Comparison of ENCODE assay signal across 8 cellular contexts in the genomic region with DNA sequence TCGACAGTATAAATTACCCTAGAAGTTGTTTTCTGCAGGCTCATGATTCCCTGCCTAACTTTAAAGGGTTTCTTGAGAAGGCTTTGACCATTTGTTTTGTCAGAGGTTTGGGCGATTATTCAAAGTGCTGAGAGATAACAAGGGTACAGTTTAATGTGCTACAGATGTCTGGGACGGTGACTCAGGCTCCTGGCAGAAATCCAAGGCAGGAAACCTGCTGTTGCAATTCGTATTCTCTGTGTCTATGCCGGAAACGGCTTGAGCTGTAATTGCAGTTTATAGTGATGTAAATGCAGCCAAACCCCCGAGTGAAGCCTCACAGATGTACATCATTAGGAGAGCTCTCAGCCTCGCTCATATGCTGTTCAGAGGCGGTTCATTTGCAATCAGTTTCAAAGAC.
DNase-seq lines count a peak whose midpoint lies in the region; ATAC-seq and TF ChIP-seq lines count a peak whose summit lies in the region.

No MANE protein-coding gene starts in this region.

- H3K4me3 ChIP-seq in GM12865 (ENCODE audit: low read depth, low read length) (no peak overlapping the region), brain microvascular endothelial cell (ENCODE audit: low read depth, low read length) (no peak overlapping the region)

- in situ Hi-C loops in brain microvascular endothelial cell (cut with HindIII; ENCODE audit: low pct_ligation_motif_present, low sequenced_read_pairs) = no loop called here

- no peaks in the 10 kb centered on the region for H3K27me3 ChIP-seq in brain microvascular endothelial cell (replicated peaks)

- H3K36me3 ChIP-seq in brain microvascular endothelial cell (replicated peaks) = no peaks in the 10 kb centered on the region

- TF ChIP-seq CTCF in GM12865 (IDR thresholded peaks at IDR 0.05; ENCODE audit: insufficient read depth, low read depth, low read length, missing control alignments) (no peak), brain microvascular endothelial cell (IDR thresholded peaks at IDR 0.05; ENCODE audit: low read depth, low read length, missing control alignments) (no peak)

- ATAC-seq in GM18873 (IDR thresholded peaks at IDR 0.05; ENCODE audit: low FRiP score, unreplicated experiment) (no peak), HG02970 (IDR thresholded peaks at IDR 0.05; ENCODE audit: low FRiP score, unreplicated experiment) (no peak)

- peak overlapping the region; percentile 33 for H3K27ac ChIP-seq in brain microvascular endothelial cell

- peak; percentile 40 for DNase-seq in GM12865 (ENCODE audit: low read depth)
- DNase-seq in LHCN-M2 (ENCODE audit: low read depth) = peak; percentile 81
- peak; percentile 99 for DNase-seq in brain microvascular endothelial cell
- DNase-seq in islet precursor cell = peak; percentile 97
- DNase-seq in stimulated activated CD4-positive, alpha-beta T cell treated with anti-CD3 and anti-CD28 coated beads, Interleukin-4, amount 100 ng/mL, for 4 hours = peak; percentile 3 to 13

TF ChIP-seq in PFSK-1, 5 proteins besides CTCF, POLR2A, EP300 and RAD21:
- TF ChIP-seq TAF1 (IDR thresholded peaks at IDR 0.05; ENCODE audit: borderline replicate concordance, insufficient read depth, low read length) (peak; percentile 37; the same call in 1 of the 2 replicates), FOXP2 (optimal IDR thresholded peaks at IDR 0.05; ENCODE audit: borderline replicate concordance, extremely low read depth, extremely low read length, insufficient read depth) (peak; percentile 51), POLR2AphosphoS5 (IDR thresholded peaks at IDR 0.05; ENCODE audit: low read depth, low read length) (peak; percentile 69; the same call in 1 of the 2 replicates), REST (IDR thresholded peaks at IDR 0.05; ENCODE audit: insufficient read depth in 1 of 2, low read depth in 2 of 2, low read length in 2 of 2) (peak in 1 of 2 experiments; percentile 64; a peak in 1 of 4 replicates), SIN3A (IDR thresholded peaks at IDR 0.05; ENCODE audit: borderline replicate concordance, insufficient read depth, low read length) (no peak)

Comparison
In these comparisons a context has a peak if more than half of its experiments do, and no peak if none do; other contexts are left out.
1. DNase-seq: peak in every context shown above with its lines; median percentile 99 in brain microvascular endothelial cell; 97 in islet precursor cell; 81 in LHCN-M2; 40 in GM12865; 8 in stimulated activated CD4-positive, alpha-beta T cell treated with anti-CD3 and anti-CD28 coated beads, Interleukin-4, amount 100 ng/mL, for 4 hours.